In genomic region chr6:17577059-17577458, GRCh38 we compare ENCODE assay signal across 27 cellular contexts.
"Had no signal": no experiment of that assay in that cellular context is flagged by ENCODE, and none has a peak within 500 bp of the region (broad histone marks: within the 10 kb centered on the region; RNA-seq: fewer than 3 reads in every experiment).

No MANE protein-coding gene starts in this region.

- H3K4me1 ChIP-seq: foreskin keratinocyte, neural progenitor cell, parathyroid adenoma, prostate gland, right atrium auricular region, thyroid gland, vagina had no signal

- H3K79me2 ChIP-seq: parathyroid adenoma had no signal

- H3K36me3 ChIP-seq: gastroesophageal sphincter, heart left ventricle, left lung, neural progenitor cell, prostate gland, right atrium auricular region, sigmoid colon, stomach, thyroid gland, vagina had no signal

- H2AFZ ChIP-seq: neural progenitor cell, parathyroid adenoma had no signal

- H3K4me3 Mint-ChIP-seq: endodermal cell; naive thymus-derived CD4-positive, alpha-beta T cell; nephron; neural progenitor cell; stimulated activated effector memory CD8-positive, alpha-beta T cell treated with anti-CD3 and anti-CD28 coated beads, Interleukin-12 subunit alpha, Interleukin-12 subunit beta, amount 100 ng/mL, for 72 hours had no signal

- H3K27ac Mint-ChIP-seq: endodermal cell; naive thymus-derived CD4-positive, alpha-beta T cell; nephron; neural progenitor cell; stimulated activated effector memory CD8-positive, alpha-beta T cell treated with anti-CD3 and anti-CD28 coated beads, Interleukin-12 subunit alpha, Interleukin-12 subunit beta, amount 100 ng/mL, for 72 hours had no signal

- H3K9me3 ChIP-seq: prostate gland, thyroid gland, vagina had no signal

- H3K27me3 ChIP-seq: gastroesophageal sphincter, neural progenitor cell, right atrium auricular region, sigmoid colon, thyroid gland, vagina had no signal

- H3K4me3 ChIP-seq: gastroesophageal sphincter, heart left ventricle, left lung, neural progenitor cell, prostate gland, right atrium auricular region, sigmoid colon, stomach, thyroid gland, vagina had no signal

- H3K27ac ChIP-seq: epithelial cell of prostate, foreskin keratinocyte, gastroesophageal sphincter, heart left ventricle, left lung, neural progenitor cell, parathyroid adenoma, prostate gland, right atrium auricular region, sigmoid colon, stomach, thyroid gland, vagina had no signal

- H3K4me2 ChIP-seq: neural progenitor cell had no signal

- H3K9ac ChIP-seq: neural progenitor cell, parathyroid adenoma had no signal

- ATAC-seq: esophagus mucosa; foreskin keratinocyte; gastroesophageal sphincter; heart left ventricle; left cardiac atrium; left lung; naive thymus-derived CD4-positive, alpha-beta T cell; stimulated activated effector memory CD8-positive, alpha-beta T cell treated with anti-CD3 and anti-CD28 coated beads, Interleukin-12 subunit alpha, Interleukin-12 subunit beta, amount 100 ng/mL, for 72 hours had no signal

- H3K36me3 Mint-ChIP-seq: stimulated activated effector memory CD8-positive, alpha-beta T cell treated with anti-CD3 and anti-CD28 coated beads, Interleukin-12 subunit alpha, Interleukin-12 subunit beta, amount 100 ng/mL, for 72 hours had no signal

- DNase-seq: effector CD8-positive, alpha-beta T cell; endodermal cell; foreskin keratinocyte; heart left ventricle; hippocampal formation; left cardiac atrium; left lung; mesenchymal stem cell; midbrain; naive thymus-derived CD4-positive, alpha-beta T cell; sigmoid colon; stimulated activated CD4-positive, alpha-beta T cell treated with anti-CD3 and anti-CD28 coated beads, Interleukin-2, amount 100 ng/mL, for 24 hours; stimulated activated CD4-positive, alpha-beta T cell treated with anti-CD3 and anti-CD28 coated beads, Interleukin-4, amount 100 ng/mL, for 24 hours; stimulated activated naive CD4-positive, alpha-beta T cell treated with Interleukin-2 at 50 U/mL for 16 hours; stomach; thyroid gland; trophoblast cell had no signal

- H3K4me1 Mint-ChIP-seq: endodermal cell; nephron; neural progenitor cell; stimulated activated effector memory CD8-positive, alpha-beta T cell treated with anti-CD3 and anti-CD28 coated beads, Interleukin-12 subunit alpha, Interleukin-12 subunit beta, amount 100 ng/mL, for 72 hours had no signal
